ENCODE assay signal across 17 cellular contexts in the genomic region with DNA sequence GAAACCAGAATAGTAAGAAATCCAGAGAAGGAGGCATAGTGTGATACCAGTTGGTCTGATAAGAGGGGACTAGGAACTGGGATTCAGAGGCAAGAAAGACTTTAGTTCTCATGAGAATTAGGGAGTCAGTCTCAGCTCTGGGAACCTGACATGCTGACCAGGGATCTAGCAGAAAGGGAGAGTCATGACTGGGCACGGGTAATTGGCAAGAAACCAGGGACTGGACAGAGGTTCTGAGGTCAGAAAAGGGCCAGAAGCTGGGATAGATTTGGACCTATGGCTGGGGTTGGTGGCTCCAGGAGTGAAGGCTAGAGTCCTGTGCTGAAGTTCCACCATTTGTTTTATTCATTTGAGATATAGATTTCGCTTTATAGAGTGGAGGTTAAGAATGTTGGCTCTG.
DNase-seq lines count a peak whose midpoint lies in the region; ATAC-seq and TF ChIP-seq lines count a peak whose summit lies in the region.
"Had no signal": no experiment of that assay in that cellular context is flagged by ENCODE, and none has a peak within 500 bp of the region (broad histone marks: within the 10 kb centered on the region; RNA-seq: fewer than 3 reads in every experiment).

No MANE protein-coding gene starts in this region.

- DNase-seq in activated CD8-positive, alpha-beta T cell treated with anti-CD3 and anti-CD28 coated beads for 36 hours: no peak
- DNase-seq in activated CD8-positive, alpha-beta T cell treated with anti-CD3 and anti-CD28 coated beads, Interleukin-2, amount 10 ng/mL, durations not matched to agents 7 days and 5 days: no peak
- peak; percentile 29 for DNase-seq in RPMI7951 (ENCODE audit: low read depth)
- DNase-seq in fibroblast of mammary gland (ENCODE audit: low read depth): peak; percentile 43
- DNase-seq in naive thymus-derived CD8-positive, alpha-beta T cell: no peak
- no peak for DNase-seq in central memory CD4-positive, alpha-beta T cell
- DNase-seq in COLO829 (ENCODE audit: low spot score): no peak
- DNase-seq: AML-193; Calu3; CD4-positive, alpha-beta memory T cell; DMS79 treated with DMSO at 0.1 percent for 48 hours; EL; GM23248 had no signal

- H3K27ac Mint-ChIP-seq in activated CD8-positive, alpha-beta T cell treated with anti-CD3 and anti-CD28 coated beads for 36 hours: peak overlapping the region; percentile 42
- no peak overlapping the region for H3K27ac Mint-ChIP-seq in activated CD8-positive, alpha-beta T cell treated with anti-CD3 and anti-CD28 coated beads, Interleukin-2, amount 10 ng/mL, durations not matched to agents 7 days and 5 days
- H3K27ac Mint-ChIP-seq in naive thymus-derived CD8-positive, alpha-beta T cell: no peak overlapping the region
- H3K27ac Mint-ChIP-seq: CD14-positive monocyte had no signal

- intact Hi-C loops in activated CD8-positive, alpha-beta T cell treated with anti-CD3 and anti-CD28 coated beads for 36 hours (cut with micrococcal nuclease): no loop called here

- H3K36me3 Mint-ChIP-seq in activated CD8-positive, alpha-beta T cell treated with anti-CD3 and anti-CD28 coated beads for 36 hours (ENCODE audit: low read depth): peaks cover 1% of the 10 kb centered on the region
- H3K36me3 Mint-ChIP-seq in activated CD8-positive, alpha-beta T cell treated with anti-CD3 and anti-CD28 coated beads, Interleukin-2, amount 10 ng/mL, durations not matched to agents 7 days and 5 days (ENCODE audit: low read depth): no peaks in the 10 kb centered on the region
- no peaks in the 10 kb centered on the region for H3K36me3 Mint-ChIP-seq in naive thymus-derived CD8-positive, alpha-beta T cell
- H3K36me3 Mint-ChIP-seq: CD14-positive monocyte; CD4-positive, alpha-beta memory T cell had no signal

- no peak overlapping the region for H3K4me3 Mint-ChIP-seq in activated CD8-positive, alpha-beta T cell treated with anti-CD3 and anti-CD28 coated beads for 36 hours
- H3K4me3 Mint-ChIP-seq in activated CD8-positive, alpha-beta T cell treated with anti-CD3 and anti-CD28 coated beads, Interleukin-2, amount 10 ng/mL, durations not matched to agents 7 days and 5 days: no peak overlapping the region
- no peak overlapping the region for H3K4me3 Mint-ChIP-seq in naive thymus-derived CD8-positive, alpha-beta T cell
- H3K4me3 Mint-ChIP-seq: CD14-positive monocyte; CD4-positive, alpha-beta memory T cell had no signal

- POLR2A ChIA-PET in activated CD8-positive, alpha-beta T cell treated with anti-CD3 and anti-CD28 coated beads for 36 hours (lab: Charles Lee): no interaction called here
- POLR2A ChIA-PET in activated CD8-positive, alpha-beta T cell treated with anti-CD3 and anti-CD28 coated beads, Interleukin-2, amount 10 ng/mL, durations not matched to agents 7 days and 5 days (lab: Charles Lee): no interaction called here
- POLR2A ChIA-PET in naive thymus-derived CD8-positive, alpha-beta T cell (lab: Charles Lee): no interaction called here

- peaks cover 24% of the 10 kb centered on the region for H3K4me1 Mint-ChIP-seq in activated CD8-positive, alpha-beta T cell treated with anti-CD3 and anti-CD28 coated beads for 36 hours (ENCODE audit: low read depth)
- peaks cover 14% of the 10 kb centered on the region for H3K4me1 Mint-ChIP-seq in activated CD8-positive, alpha-beta T cell treated with anti-CD3 and anti-CD28 coated beads, Interleukin-2, amount 10 ng/mL, durations not matched to agents 7 days and 5 days (ENCODE audit: low read depth)
- peaks cover 0 to 9% (median 3%) of the 10 kb centered on the region in 4 donors for H3K4me1 Mint-ChIP-seq in naive thymus-derived CD8-positive, alpha-beta T cell
- H3K4me1 Mint-ChIP-seq: CD14-positive monocyte; CD4-positive, alpha-beta memory T cell had no signal

- peaks cover 1% of the 10 kb centered on the region for H3K27me3 Mint-ChIP-seq in activated CD8-positive, alpha-beta T cell treated with anti-CD3 and anti-CD28 coated beads for 36 hours
- no peaks in the 10 kb centered on the region for H3K27me3 Mint-ChIP-seq in activated CD8-positive, alpha-beta T cell treated with anti-CD3 and anti-CD28 coated beads, Interleukin-2, amount 10 ng/mL, durations not matched to agents 7 days and 5 days (ENCODE audit: low read depth)
- no peaks in the 10 kb centered on the region for H3K27me3 Mint-ChIP-seq in naive thymus-derived CD8-positive, alpha-beta T cell

- no peak for TF ChIP-seq CTCF in activated CD8-positive, alpha-beta T cell treated with anti-CD3 and anti-CD28 coated beads for 36 hours (IDR thresholded peaks at IDR 0.05)
- no peak for TF ChIP-seq CTCF in fibroblast of mammary gland (conservative IDR thresholded peaks at IDR 0.05; ENCODE audit: control insufficient read depth, insufficient read depth, low read depth, low read length)

- no peak for ATAC-seq in activated CD8-positive, alpha-beta T cell treated with anti-CD3 and anti-CD28 coated beads for 36 hours
- ATAC-seq in activated CD8-positive, alpha-beta T cell treated with anti-CD3 and anti-CD28 coated beads, Interleukin-2, amount 10 ng/mL, durations not matched to agents 7 days and 5 days: no peak
- ATAC-seq in naive thymus-derived CD8-positive, alpha-beta T cell: no peak
- ATAC-seq: A549, GM12878 had no signal

- no peak overlapping the region for H3K4me3 ChIP-seq in fibroblast of mammary gland (ENCODE audit: control insufficient read depth, low read depth, low read length)
- H3K4me3 ChIP-seq: A549, GM12878, GM23248, HAP-1 had no signal

- no peaks in the 10 kb centered on the region for H3K9me3 Mint-ChIP-seq in activated CD8-positive, alpha-beta T cell treated with anti-CD3 and anti-CD28 coated beads for 36 hours
- peaks cover 1% of the 10 kb centered on the region for H3K9me3 Mint-ChIP-seq in activated CD8-positive, alpha-beta T cell treated with anti-CD3 and anti-CD28 coated beads, Interleukin-2, amount 10 ng/mL, durations not matched to agents 7 days and 5 days (ENCODE audit: insufficient read depth)
- peaks cover 0 to 2% (median 0%) of the 10 kb centered on the region in 9 donors for H3K9me3 Mint-ChIP-seq in naive thymus-derived CD8-positive, alpha-beta T cell

- CTCF ChIA-PET in activated CD8-positive, alpha-beta T cell treated with anti-CD3 and anti-CD28 coated beads for 36 hours (lab: Charles Lee): no interaction called here
- CTCF ChIA-PET in activated CD8-positive, alpha-beta T cell treated with anti-CD3 and anti-CD28 coated beads, Interleukin-2, amount 10 ng/mL, durations not matched to agents 7 days and 5 days (lab: Charles Lee): no interaction called here

Comparison
In these comparisons a context has a peak if more than half of its experiments do, and no peak if none do; other contexts are left out.
1. DNase-seq: peak in RPMI7951 (single experiment) and fibroblast of mammary gland (single experiment); none in activated CD8-positive, alpha-beta T cell treated with anti-CD3 and anti-CD28 coated beads for 36 hours (single experiment), activated CD8-positive, alpha-beta T cell treated with anti-CD3 and anti-CD28 coated beads, Interleukin-2, amount 10 ng/mL, durations not matched to agents 7 days and 5 days (single experiment), naive thymus-derived CD8-positive, alpha-beta T cell (0 of 10), central memory CD4-positive, alpha-beta T cell (single experiment) and COLO829 (single experiment).